Comparison of ENCODE assay signal across 1 cellular context in genomic region chr1:181390350-181391080, GRCh38.
TF ChIP-seq lines count a peak whose summit lies in the region.

No MANE protein-coding gene starts in this region.

TF ChIP-seq in K562, 482 proteins besides CTCF, POLR2A, EP300 and RAD21 (continued from another document):
- TF ChIP-seq PBX2 (CRISPR knock-in tag; IDR thresholded peaks at IDR 0.05; ENCODE audit: low read depth): no peak
- TF ChIP-seq PBX2 (tag; conservative IDR thresholded peaks at IDR 0.05; ENCODE audit: low read depth): peak; percentile 30; the same call in 1 of the 2 replicates
